1 cellular context compared by ENCODE assay signal in genomic region chr17:1765576-1765975, GRCh38.
TF ChIP-seq lines count a peak whose summit lies in the region.

No MANE protein-coding gene starts in this region.

TF ChIP-seq in IMR-90, 13 proteins besides CTCF, POLR2A, EP300 and RAD21:
- TF ChIP-seq ELK1 (IDR thresholded peaks at IDR 0.05; ENCODE audit: borderline replicate concordance, low read depth, low read length) (no peak), MAZ (IDR thresholded peaks at IDR 0.05; ENCODE audit: borderline replicate concordance, low read depth, low read length) (no peak), FOS (IDR thresholded peaks at IDR 0.05; ENCODE audit: low read depth, low read length) (no peak), USF2 (IDR thresholded peaks at IDR 0.05; ENCODE audit: low read depth, low read length) (no peak)
